1 cellular context compared by ENCODE assay signal in genomic region chr15:65940618-65940909, GRCh38.
A peak's percentile ranks its signal among the peaks of the same experiment; 100 is the strongest.
TF ChIP-seq lines count a peak whose summit lies in the region.

No MANE protein-coding gene starts in this region.

TF ChIP-seq in K562, 482 proteins besides CTCF, POLR2A, EP300 and RAD21 (continued from another document):
- TF ChIP-seq PREB (CRISPR knock-in tag; IDR thresholded peaks at IDR 0.05) (no peak), ZNF395 (CRISPR knock-in tag; IDR thresholded peaks at IDR 0.05) (0 out of 2 replicates have a peak, but pooled peaks have one; percentile 33), XRCC5 (IDR thresholded peaks at IDR 0.05; ENCODE audit: low read depth, low read length) (no peak), FUS (optimal IDR thresholded peaks at IDR 0.05; ENCODE audit: low read depth, low read length) (no peak), CUX1 (CRISPR knock-in tag; IDR thresholded peaks at IDR 0.05) (no peak), TRIM25 (IDR thresholded peaks at IDR 0.05; ENCODE audit: borderline replicate concordance) (no peak), USF1 (CRISPR knock-in tag; IDR thresholded peaks at IDR 0.05) (no peak), NFIC (IDR thresholded peaks at IDR 0.05) (peak; percentile 18; the same call in 1 of the 2 replicates), MAFK (IDR thresholded peaks at IDR 0.05; ENCODE audit: low read length) (0 out of 2 replicates have a peak, but pooled peaks have one; percentile 15), ZBTB34 (CRISPR knock-in tag; IDR thresholded peaks at IDR 0.05) (no peak)
